ENCODE assay signal across 32 cellular contexts in the genomic region with DNA sequence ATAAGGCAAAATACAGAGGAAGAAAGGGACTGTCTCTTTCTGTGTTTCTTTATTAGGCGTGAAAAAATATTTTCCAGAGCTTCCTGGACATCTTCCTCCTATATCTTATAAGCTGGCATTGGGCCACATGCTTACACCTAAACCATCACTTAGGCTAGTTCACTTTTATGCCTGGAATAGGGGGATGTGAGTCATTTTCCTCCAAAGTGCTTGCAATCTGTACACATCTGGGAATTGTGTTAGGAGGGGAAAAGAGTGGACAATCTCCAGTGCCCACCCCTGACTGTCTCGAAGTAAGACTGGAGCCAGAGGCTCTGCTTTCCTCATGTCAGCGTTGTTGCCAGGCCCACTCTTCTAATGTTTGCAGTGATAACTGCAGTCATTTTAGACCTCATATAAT. TPM values are rescaled to one million over a fixed set of nuclear protein-coding genes. Genes with fewer than 3 reads are reported as not detected.
DNase-seq lines count a peak whose midpoint lies in the region; ATAC-seq and TF ChIP-seq lines count a peak whose summit lies in the region.
"Had no signal": no experiment of that assay in that cellular context is flagged by ENCODE, and none has a peak within 500 bp of the region (broad histone marks: within the 10 kb centered on the region; RNA-seq: fewer than 3 reads in every experiment).

No MANE protein-coding gene starts in this region.

- H3K4me1 ChIP-seq in RWPE2 (ENCODE audit: insufficient read depth, poor library complexity, severe bottlenecking) (peaks cover 26% of the 10 kb centered on the region), stomach (peaks cover 0 to 17% (median 4%) of the 10 kb centered on the region in 4 donors)
- H3K4me1 ChIP-seq: Caco-2 had no signal

- no peak for TF ChIP-seq POLR2A in stomach (IDR thresholded peaks at IDR 0.05)

- TF ChIP-seq EP300 in stomach (IDR thresholded peaks at IDR 0.05) = no peak

- H3K27me3 ChIP-seq in RWPE2 (ENCODE audit: insufficient read depth, poor library complexity, severe bottlenecking) (no peaks in the 10 kb centered on the region), stomach (no peaks in the 10 kb centered on the region)
- H3K27me3 ChIP-seq: ascending aorta, gastroesophageal sphincter, Peyer's patch, SJSA1, upper lobe of right lung had no signal

- TF ChIP-seq CTCF in RWPE2 (IDR thresholded peaks at IDR 0.05; ENCODE audit: poor library complexity, severe bottlenecking) (no peak), foreskin fibroblast (IDR thresholded peaks at IDR 0.05; ENCODE audit: low read depth, low read length) (no peak), stomach (IDR thresholded peaks at IDR 0.05) (no peak)

- WGBS in stomach, 5 donors = 83 to 94% (median 84%) methylated on average over 3 of the region's 3 CpGs

- H3K4me3 ChIP-seq in RWPE2 (ENCODE audit: severe bottlenecking) (no peak overlapping the region), foreskin fibroblast (ENCODE audit: low read depth in 1 of 2, low read length in 2 of 2) (no peak overlapping the region), stomach (no peak overlapping the region)
- H3K4me3 ChIP-seq: ascending aorta, gastroesophageal sphincter, Peyer's patch, SJSA1, upper lobe of right lung had no signal

- H3K9me3 ChIP-seq in RWPE2 (ENCODE audit: severe bottlenecking) (no peaks in the 10 kb centered on the region), stomach (no peaks in the 10 kb centered on the region)
- H3K9me3 ChIP-seq: ascending aorta, Caco-2, Peyer's patch, SJSA1, upper lobe of right lung had no signal

- ATAC-seq in RWPE2 (ENCODE audit: low read depth) (peak; percentile 28; the same call in 1 of the 3 replicates), HG03342 (IDR thresholded peaks at IDR 0.05; ENCODE audit: unreplicated experiment) (no peak), GM19035 (IDR thresholded peaks at IDR 0.05; ENCODE audit: unreplicated experiment) (no peak)
- ATAC-seq: activated CD8-positive, alpha-beta memory T cell treated with anti-CD3 and anti-CD28 coated beads, Interleukin-2, amount 10 ng/mL, durations not matched to agents 7 days and 5 days; activated T-cell treated with anti-CD3 and anti-CD28 coated beads, Interleukin-2, amount 50 U/mL, for 4 hours; esophagus mucosa; gastroesophageal sphincter; stimulated activated memory B cell treated with anti-CD40 and anti-IgM and Interleukin-4, amounts not matched to agents 10 μg/mL and 1 μg/mL and 100 μg/mL, for 72 hours; upper lobe of right lung had no signal

- H3K27ac ChIP-seq in RWPE2 (ENCODE audit: poor library complexity, severe bottlenecking) (peak overlapping the region; percentile 4), stomach (peak overlapping the region in 1 of 5 donors; percentile 36)
- H3K27ac ChIP-seq: Peyer's patch, SJSA1, upper lobe of right lung had no signal

- intact Hi-C loops in stomach (cut with DNase I; ENCODE audit: low total_unique reads) = no loop called here

- H3K36me3 ChIP-seq in RWPE2 (ENCODE audit: low read depth) = no peaks in the 10 kb centered on the region
- H3K36me3 ChIP-seq in stomach = no peaks in the 10 kb centered on the region
- H3K36me3 ChIP-seq: ascending aorta, gastroesophageal sphincter, Peyer's patch, SJSA1, upper lobe of right lung had no signal

- DNase-seq in Daoy (ENCODE audit: low read depth) (peak; percentile 27), ELR (ENCODE audit: low read depth) (peak; percentile 35), RWPE2 (ENCODE audit: low spot score) (no peak), foreskin fibroblast (peak; percentile 36 to 64), NCI-H1092 treated with DMSO at 0.1 percent for 48 hours (lab: John Stamatoyannopoulos, UW) (no peak), stomach (no peak)
- DNase-seq: activated B cell treated with CpG ODN at 0.5 μM for 24 hours; activated CD8-positive, alpha-beta memory T cell treated with anti-CD3 and anti-CD28 coated beads, Interleukin-2, amount 10 ng/mL, durations not matched to agents 7 days and 5 days; activated gamma-delta T cell treated with Interleukin-2 at 50 U/mL for 16 hours; activated naive CD8-positive, alpha-beta T cell treated with anti-CD3 and anti-CD28 coated beads, Interleukin-2, amount 10 ng/mL, durations not matched to agents 7 days and 5 days; activated T-cell treated with anti-CD3 and anti-CD28 coated beads, Interleukin-2, amount 50 U/mL, for 4 hours; C1 segment of cervical spinal cord; Caco-2; caudate nucleus; cortex of kidney; DMS79 treated with DMSO at 0.1 percent for 48 hours; GOT3; immature natural killer cell; left cardiac atrium; NCI-H1436 treated with DMSO at 0.1 percent for 48 hours; NCI-H2107; NCI-H345; Peyer's patch; T-helper 1 cell; upper lobe of right lung had no signal

RNA-seq across cellular contexts. Expression of gene GIPC2, which starts 29.9 kb away (rescaled TPM):
- total RNA-seq in Daoy (2014; rRNA removed; shearing (Covaris generic)) = 0.29 and 0.48 TPM in 2 replicates
- total RNA-seq in stomach = 10 to 100 TPM in 1 of 5 donors, 1 to 10 TPM in 4; 2.3 to 23.8 (median 8.4) TPM
- 1 to 10 TPM; 4.0 to 5.8 (median 4.6) TPM for polyA plus RNA-seq in stomach
- total RNA-seq: activated B cell treated with CpG ODN at 0.5 μM for 24 hours had no signal

Comparison
In these comparisons a context has a peak if more than half of its experiments do, and no peak if none do; other contexts are left out.
1. DNase-seq: peak in Daoy (single experiment), ELR (single experiment) and foreskin fibroblast (2 of 2); none in RWPE2 (single experiment), NCI-H1092 treated with DMSO at 0.1 percent for 48 hours (single experiment) and stomach (single experiment).